Comparison of ENCODE assay signal across 26 cellular contexts in the genomic region with DNA sequence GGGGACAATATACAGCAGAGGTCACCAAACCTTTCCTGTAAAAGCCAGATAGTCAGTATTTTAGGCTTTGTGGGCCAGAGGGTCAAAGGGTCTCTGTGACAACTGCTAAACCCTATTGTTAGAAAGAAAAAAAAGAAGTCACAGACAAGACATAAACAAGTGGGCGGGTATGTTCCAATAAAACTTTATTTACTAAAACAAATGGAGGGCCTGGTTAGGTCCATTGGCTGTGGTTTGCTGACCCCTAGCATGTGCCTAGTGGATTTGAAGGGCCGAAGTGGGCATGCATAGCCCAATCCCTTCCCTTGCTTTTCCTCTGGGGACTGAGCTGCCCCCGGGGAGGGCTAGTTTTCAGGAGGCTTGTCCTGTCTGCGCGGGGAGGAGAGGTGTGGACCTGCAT.
"Had no signal": no experiment of that assay in that cellular context is flagged by ENCODE, and none has a peak within 500 bp of the region (broad histone marks: within the 10 kb centered on the region; RNA-seq: fewer than 3 reads in every experiment).

No MANE protein-coding gene starts in this region.

- H3K9ac ChIP-seq: parathyroid adenoma had no signal

- H3K9me3 Mint-ChIP-seq: central memory CD8-positive, alpha-beta T cell; effector memory CD8-positive, alpha-beta T cell; natural killer cell; stimulated activated memory B cell treated with anti-CD40 and anti-IgM and Interleukin-4, amounts not matched to agents 10 μg/mL and 1 μg/mL and 100 μg/mL, for 72 hours; stimulated activated naive CD8-positive, alpha-beta T cell treated with anti-CD3 and anti-CD28 coated beads, Interleukin-15, Interleukin-2, amounts not matched to agents 100 ng/mL and 50 ng/mL, for 24 hours had no signal

- H3K27me3 ChIP-seq: esophagus squamous epithelium, sigmoid colon, tibial nerve, upper lobe of left lung had no signal

- H3K4me1 Mint-ChIP-seq: central memory CD8-positive, alpha-beta T cell; natural killer cell had no signal

- H2AFZ ChIP-seq: parathyroid adenoma had no signal

- H3K27ac Mint-ChIP-seq: effector memory CD8-positive, alpha-beta T cell; memory B cell; natural killer cell; progenitor cell of endocrine pancreas; stimulated activated naive CD8-positive, alpha-beta T cell treated with anti-CD3 and anti-CD28 coated beads, Interleukin-15, Interleukin-2, amounts not matched to agents 100 ng/mL and 50 ng/mL, for 24 hours had no signal

- H3K4me1 ChIP-seq: parathyroid adenoma, tibial nerve, upper lobe of left lung had no signal

- H3K27me3 Mint-ChIP-seq: progenitor cell of endocrine pancreas had no signal

- H3K9me3 ChIP-seq: esophagus squamous epithelium, neutrophil, sigmoid colon, thoracic aorta, tibial nerve, upper lobe of left lung had no signal

- FAIRE-seq: endometrium, islet of Langerhans, urothelium cell line had no signal

- DNase-seq: effector memory CD8-positive, alpha-beta T cell; erythroblast; esophagus squamous epithelium; foreskin melanocyte; head of caudate nucleus; hippocampal formation; kidney glomerular epithelial cell; left colon; natural killer cell; sigmoid colon; stimulated activated CD4-positive, alpha-beta T cell treated with anti-CD3 and anti-CD28 coated beads, Interleukin-4, amount 100 ng/mL, for 4 hours; upper lobe of left lung had no signal

- H3K4me3 Mint-ChIP-seq: central memory CD8-positive, alpha-beta T cell; effector memory CD8-positive, alpha-beta T cell; memory B cell; natural killer cell; stimulated activated memory B cell treated with anti-CD40 and anti-IgM and Interleukin-4, amounts not matched to agents 10 μg/mL and 1 μg/mL and 100 μg/mL, for 72 hours; stimulated activated naive CD8-positive, alpha-beta T cell treated with anti-CD3 and anti-CD28 coated beads, Interleukin-15, Interleukin-2, amounts not matched to agents 100 ng/mL and 50 ng/mL, for 24 hours had no signal

- ATAC-seq: effector memory CD8-positive, alpha-beta T cell; left colon; natural killer cell; stimulated activated memory B cell treated with anti-CD40 and anti-IgM and Interleukin-4, amounts not matched to agents 10 μg/mL and 1 μg/mL and 100 μg/mL, for 72 hours had no signal

- H3K36me3 Mint-ChIP-seq: memory B cell; natural killer cell; stimulated activated memory B cell treated with anti-CD40 and anti-IgM and Interleukin-4, amounts not matched to agents 10 μg/mL and 1 μg/mL and 100 μg/mL, for 72 hours had no signal

- H3K4me3 ChIP-seq: coronary artery, esophagus squamous epithelium, lung, sigmoid colon, thoracic aorta, tibial nerve, upper lobe of left lung had no signal

- H3K36me3 ChIP-seq: sigmoid colon, thoracic aorta, tibial nerve, upper lobe of left lung had no signal

- H3K27ac ChIP-seq: coronary artery, neutrophil, parathyroid adenoma, thoracic aorta, tibial nerve, upper lobe of left lung had no signal
